In genomic region chr17:30667552-30668371, GRCh38 we compare ENCODE assay signal across 8 cellular contexts.
DNase-seq lines count a peak whose midpoint lies in the region; ATAC-seq and TF ChIP-seq lines count a peak whose summit lies in the region.
"Not testable (repeated sequence)": the region's sequence is repeated elsewhere in the genome, so short reads cannot be mapped to it uniquely, and the experiment has no call there.

No MANE protein-coding gene starts in this region.

- not testable (repeated sequence) for H3K27me3 ChIP-seq in DND-41 (ENCODE audit: insufficient read depth, low read length, poor library complexity)

- under 1% methylated on average over 32 of the region's 41 CpGs for WGBS in urinary bladder

- not testable (repeated sequence) for TF ChIP-seq CTCF in DND-41 (IDR thresholded peaks at IDR 0.05; ENCODE audit: borderline replicate concordance, extremely low read depth, low read length, poor library complexity, severe bottlenecking)

- H3K9me3 ChIP-seq in DND-41 (ENCODE audit: insufficient read depth, low read length, severe bottlenecking), result not testable (repeated sequence)

- DNase-seq in DND-41 (peak; percentile 19), NCI-H146 treated with DMSO at 0.1 percent for 48 hours (lab: John Stamatoyannopoulos, UW; ENCODE audit: unreplicated experiment) (peak; percentile 37), SK-N-DZ (ENCODE audit: low spot score) (peak; percentile 90), amygdala (lab: John Stamatoyannopoulos, UW) (peak in 41 of 56 donors; percentile 3 to 82 (median 51)), fibroblast of gingiva (ENCODE audit: low read depth) (peak; percentile 85), posterior cingulate gyrus (peak in 9 of 10 donors; percentile 31 to 94 (median 72))
- DNase-seq in left lobe of liver (ENCODE audit: low spot score), result not testable (repeated sequence)

- H2AFZ ChIP-seq in DND-41 (ENCODE audit: low read depth, low read length), result not testable (repeated sequence)

- not testable (repeated sequence) for H3K9ac ChIP-seq in DND-41 (ENCODE audit: low read depth, low read length)

- H3K36me3 ChIP-seq in DND-41 (ENCODE audit: insufficient read depth, low read length); urinary bladder (ENCODE audit: insufficient read depth): not testable (repeated sequence)

- H3K4me2 ChIP-seq in DND-41 (ENCODE audit: insufficient read depth, low read length), result peak overlapping the region; percentile 42

- not testable (repeated sequence) for H3K27ac ChIP-seq in DND-41 (ENCODE audit: low read length); urinary bladder (ENCODE audit: low read depth)

- ATAC-seq in DND-41 (ENCODE audit: insufficient read depth, low read depth), result peak; percentile 59
- peak; percentile 42 for ATAC-seq in left lobe of liver

- H4K20me1 ChIP-seq in DND-41 (ENCODE audit: insufficient read depth, low read length), result not testable (repeated sequence)

- H3K4me1 ChIP-seq in DND-41 (ENCODE audit: insufficient read depth, low read length); urinary bladder (ENCODE audit: insufficient read depth): not testable (repeated sequence)

- H3K79me2 ChIP-seq in DND-41 (ENCODE audit: insufficient read depth, low read length), result not testable (repeated sequence)

- H3K4me3 ChIP-seq in DND-41 (ENCODE audit: low read depth in 1 of 2, low read length in 2 of 2) (peak overlapping the region in 1 of 2 experiments; percentile 46; a peak in 2 of 4 replicates), urinary bladder (ENCODE audit: low read depth, low read length) (peak overlapping the region; percentile 18)

- intact Hi-C loops in posterior cingulate gyrus (cut with DNase I), result not testable (repeated sequence)
